22 cellular contexts compared by ENCODE assay signal in the genomic region with DNA sequence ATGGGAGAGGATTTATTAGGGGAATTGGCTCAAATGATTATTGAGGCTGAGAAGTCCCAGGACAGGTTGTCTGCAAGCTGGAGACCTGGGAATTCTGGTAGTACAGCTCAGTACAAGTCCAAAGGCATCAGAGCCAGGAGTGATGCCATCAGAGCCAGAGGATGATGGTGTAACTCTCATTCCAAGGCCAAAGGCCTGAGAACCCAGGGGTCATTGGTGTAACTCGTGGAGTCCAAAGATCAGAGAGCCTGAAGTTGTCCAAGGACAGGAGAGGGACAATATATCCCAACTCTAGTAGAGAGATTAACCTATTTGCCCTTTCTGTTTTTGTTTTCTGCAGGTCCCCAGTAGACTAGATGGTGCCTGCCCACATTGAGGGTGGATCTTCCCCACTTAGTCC.
DNase-seq lines count a peak whose midpoint lies in the region; ATAC-seq and TF ChIP-seq lines count a peak whose summit lies in the region.
"Had no signal": no experiment of that assay in that cellular context is flagged by ENCODE, and none has a peak within 500 bp of the region (broad histone marks: within the 10 kb centered on the region; RNA-seq: fewer than 3 reads in every experiment).

No MANE protein-coding gene starts in this region.

- no peaks in the 10 kb centered on the region for H3K9me3 ChIP-seq in liver (ENCODE audit: control insufficient read depth in 4 of 4, low read length in 3 of 4)
- H3K9me3 ChIP-seq: BE2C had no signal

- H3K36me3 ChIP-seq in liver (ENCODE audit: control insufficient read depth in 4 of 4, insufficient read depth in 3 of 4, low read depth in 1 of 4, low read length in 3 of 4) = no peaks in the 10 kb centered on the region
- H3K36me3 ChIP-seq: BE2C, BLaER1 had no signal

- no peaks in the 10 kb centered on the region for H3K9me3 Mint-ChIP-seq in activated CD8-positive, alpha-beta memory T cell treated with anti-CD3 and anti-CD28 coated beads, Interleukin-2, amount 10 ng/mL, durations not matched to agents 7 days and 5 days (ENCODE audit: low read depth)
- H3K9me3 Mint-ChIP-seq: CD4-positive, alpha-beta memory T cell; CD8-positive, alpha-beta memory T cell had no signal

- H3K27ac ChIP-seq in liver (ENCODE audit: low read depth in 1 of 2, low read length in 2 of 2) = no peak overlapping the region
- H3K27ac ChIP-seq: BLaER1 had no signal

- no peaks in the 10 kb centered on the region for H3K27me3 ChIP-seq in liver (ENCODE audit: control insufficient read depth in 4 of 4, insufficient read depth in 4 of 4, low read length in 3 of 4)
- H3K27me3 ChIP-seq: BE2C, BLaER1 had no signal

- peak; percentile 81 for DNase-seq in left lobe of liver (ENCODE audit: low spot score)
- no peak for DNase-seq in activated CD8-positive, alpha-beta memory T cell treated with anti-CD3 and anti-CD28 coated beads, Interleukin-2, amount 10 ng/mL, durations not matched to agents 7 days and 5 days
- DNase-seq: 8988T; ACHN; BE2C; C1 segment of cervical spinal cord; CD4-positive, alpha-beta memory T cell; CD4-positive, CD25-positive, alpha-beta regulatory T cell; CD8-positive, alpha-beta memory T cell; COR-L47; DMS 273 treated with DMSO at 0.1 percent for 48 hours; DMS153; DMS53; DMS79; DND-41; EL; GDM1 had no signal

- no peak for TF ChIP-seq CTCF in liver (IDR thresholded peaks at IDR 0.05; ENCODE audit: low read depth, low read length, missing input control)

- no peak overlapping the region for H3K4me3 Mint-ChIP-seq in activated CD8-positive, alpha-beta memory T cell treated with anti-CD3 and anti-CD28 coated beads, Interleukin-2, amount 10 ng/mL, durations not matched to agents 7 days and 5 days
- H3K4me3 Mint-ChIP-seq: CD14-positive monocyte; CD4-positive, alpha-beta memory T cell; CD4-positive, CD25-positive, alpha-beta regulatory T cell; CD8-positive, alpha-beta memory T cell had no signal

- H3K4me1 Mint-ChIP-seq in activated CD8-positive, alpha-beta memory T cell treated with anti-CD3 and anti-CD28 coated beads, Interleukin-2, amount 10 ng/mL, durations not matched to agents 7 days and 5 days = no peaks in the 10 kb centered on the region
- H3K4me1 Mint-ChIP-seq: CD14-positive monocyte; CD8-positive, alpha-beta memory T cell had no signal

- TF ChIP-seq RAD21 in liver (IDR thresholded peaks at IDR 0.05) = peak in 1 of 2 donors; percentile 58

- CTCF ChIA-PET in activated CD8-positive, alpha-beta memory T cell treated with anti-CD3 and anti-CD28 coated beads, Interleukin-2, amount 10 ng/mL, durations not matched to agents 7 days and 5 days (lab: Charles Lee) = no interaction called here

- no peak overlapping the region for H3K4me3 ChIP-seq in liver (ENCODE audit: low read depth in 1 of 3, low read length in 3 of 3)
- H3K4me3 ChIP-seq: BLaER1 had no signal

- H3K27ac Mint-ChIP-seq in activated CD8-positive, alpha-beta memory T cell treated with anti-CD3 and anti-CD28 coated beads, Interleukin-2, amount 10 ng/mL, durations not matched to agents 7 days and 5 days = no peak overlapping the region
- H3K27ac Mint-ChIP-seq: CD14-positive monocyte; CD4-positive, alpha-beta memory T cell; CD4-positive, CD25-positive, alpha-beta regulatory T cell; CD8-positive, alpha-beta memory T cell had no signal

- H3K4me1 ChIP-seq in liver (ENCODE audit: control insufficient read depth in 4 of 4, insufficient read depth in 4 of 4, low read length in 3 of 4) = peaks cover 0 to 6% (median 0%) of the 10 kb centered on the region in 4 donors
- H3K4me1 ChIP-seq: BE2C, BLaER1 had no signal

- ATAC-seq in left lobe of liver = peak; percentile 92
- ATAC-seq in activated CD8-positive, alpha-beta memory T cell treated with anti-CD3 and anti-CD28 coated beads, Interleukin-2, amount 10 ng/mL, durations not matched to agents 7 days and 5 days = no peak
- no peak for ATAC-seq in GM21423 (IDR thresholded peaks at IDR 0.05; ENCODE audit: unreplicated experiment)
- no peak for ATAC-seq in GM21825 (IDR thresholded peaks at IDR 0.05; ENCODE audit: unreplicated experiment)

- no peaks in the 10 kb centered on the region for H3K36me3 Mint-ChIP-seq in activated CD8-positive, alpha-beta memory T cell treated with anti-CD3 and anti-CD28 coated beads, Interleukin-2, amount 10 ng/mL, durations not matched to agents 7 days and 5 days
- H3K36me3 Mint-ChIP-seq: CD14-positive monocyte; CD4-positive, alpha-beta memory T cell; CD4-positive, CD25-positive, alpha-beta regulatory T cell; CD8-positive, alpha-beta memory T cell had no signal

- 16% methylated on average over 1 of the region's 1 CpG for WGBS in liver

- peaks cover 6% of the 10 kb centered on the region for H3K27me3 Mint-ChIP-seq in activated CD8-positive, alpha-beta memory T cell treated with anti-CD3 and anti-CD28 coated beads, Interleukin-2, amount 10 ng/mL, durations not matched to agents 7 days and 5 days

- no peak overlapping the region for H3K9ac ChIP-seq in liver (ENCODE audit: low read depth in 1 of 2, low read length in 2 of 2)
- H3K9ac ChIP-seq: BLaER1 had no signal

TF ChIP-seq in liver, 16 proteins besides CTCF, POLR2A, EP300 and RAD21:
- peak; percentile 97 for TF ChIP-seq HNF4G (IDR thresholded peaks at IDR 0.05)
- TF ChIP-seq, protein P1, sequence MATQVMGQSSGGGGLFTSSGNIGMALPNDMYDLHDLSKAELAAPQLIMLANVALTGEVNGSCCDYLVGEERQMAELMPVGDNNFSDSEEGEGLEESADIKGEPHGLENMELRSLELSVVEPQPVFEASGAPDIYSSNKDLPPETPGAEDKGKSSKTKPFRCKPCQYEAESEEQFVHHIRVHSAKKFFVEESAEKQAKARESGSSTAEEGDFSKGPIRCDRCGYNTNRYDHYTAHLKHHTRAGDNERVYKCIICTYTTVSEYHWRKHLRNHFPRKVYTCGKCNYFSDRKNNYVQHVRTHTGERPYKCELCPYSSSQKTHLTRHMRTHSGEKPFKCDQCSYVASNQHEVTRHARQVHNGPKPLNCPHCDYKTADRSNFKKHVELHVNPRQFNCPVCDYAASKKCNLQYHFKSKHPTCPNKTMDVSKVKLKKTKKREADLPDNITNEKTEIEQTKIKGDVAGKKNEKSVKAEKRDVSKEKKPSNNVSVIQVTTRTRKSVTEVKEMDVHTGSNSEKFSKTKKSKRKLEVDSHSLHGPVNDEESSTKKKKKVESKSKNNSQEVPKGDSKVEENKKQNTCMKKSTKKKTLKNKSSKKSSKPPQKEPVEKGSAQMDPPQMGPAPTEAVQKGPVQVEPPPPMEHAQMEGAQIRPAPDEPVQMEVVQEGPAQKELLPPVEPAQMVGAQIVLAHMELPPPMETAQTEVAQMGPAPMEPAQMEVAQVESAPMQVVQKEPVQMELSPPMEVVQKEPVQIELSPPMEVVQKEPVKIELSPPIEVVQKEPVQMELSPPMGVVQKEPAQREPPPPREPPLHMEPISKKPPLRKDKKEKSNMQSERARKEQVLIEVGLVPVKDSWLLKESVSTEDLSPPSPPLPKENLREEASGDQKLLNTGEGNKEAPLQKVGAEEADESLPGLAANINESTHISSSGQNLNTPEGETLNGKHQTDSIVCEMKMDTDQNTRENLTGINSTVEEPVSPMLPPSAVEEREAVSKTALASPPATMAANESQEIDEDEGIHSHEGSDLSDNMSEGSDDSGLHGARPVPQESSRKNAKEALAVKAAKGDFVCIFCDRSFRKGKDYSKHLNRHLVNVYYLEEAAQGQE (IDR thresholded peaks at IDR 0.05) = no peak
- no peak for TF ChIP-seq EGR1 (IDR thresholded peaks at IDR 0.05; ENCODE audit: low read depth in 2 of 2)
- peak; percentile 84 for TF ChIP-seq NR2F2 (IDR thresholded peaks at IDR 0.05)
- no peak for TF ChIP-seq FOXA2 (IDR thresholded peaks at IDR 0.05)
- TF ChIP-seq GABPA (IDR thresholded peaks at IDR 0.05 in 1 of 2, conservative IDR thresholded peaks at IDR 0.05 in 1 of 2) = no peak
- no peak for TF ChIP-seq TAF1 (conservative IDR thresholded peaks at IDR 0.05)
- TF ChIP-seq HNF4A (conservative IDR thresholded peaks at IDR 0.05) = peak; percentile 95 to 99
- no peak for TF ChIP-seq YY1 (IDR thresholded peaks at IDR 0.05)
- TF ChIP-seq RXRA (IDR thresholded peaks at IDR 0.05) = peak; percentile 76 to 92
- TF ChIP-seq, protein P2, sequence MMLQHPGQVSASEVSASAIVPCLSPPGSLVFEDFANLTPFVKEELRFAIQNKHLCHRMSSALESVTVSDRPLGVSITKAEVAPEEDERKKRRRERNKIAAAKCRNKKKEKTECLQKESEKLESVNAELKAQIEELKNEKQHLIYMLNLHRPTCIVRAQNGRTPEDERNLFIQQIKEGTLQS (IDR thresholded peaks at IDR 0.05) = no peak
- peak; percentile 65 for TF ChIP-seq SP1 (IDR thresholded peaks at IDR 0.05)
- TF ChIP-seq, protein P3, sequence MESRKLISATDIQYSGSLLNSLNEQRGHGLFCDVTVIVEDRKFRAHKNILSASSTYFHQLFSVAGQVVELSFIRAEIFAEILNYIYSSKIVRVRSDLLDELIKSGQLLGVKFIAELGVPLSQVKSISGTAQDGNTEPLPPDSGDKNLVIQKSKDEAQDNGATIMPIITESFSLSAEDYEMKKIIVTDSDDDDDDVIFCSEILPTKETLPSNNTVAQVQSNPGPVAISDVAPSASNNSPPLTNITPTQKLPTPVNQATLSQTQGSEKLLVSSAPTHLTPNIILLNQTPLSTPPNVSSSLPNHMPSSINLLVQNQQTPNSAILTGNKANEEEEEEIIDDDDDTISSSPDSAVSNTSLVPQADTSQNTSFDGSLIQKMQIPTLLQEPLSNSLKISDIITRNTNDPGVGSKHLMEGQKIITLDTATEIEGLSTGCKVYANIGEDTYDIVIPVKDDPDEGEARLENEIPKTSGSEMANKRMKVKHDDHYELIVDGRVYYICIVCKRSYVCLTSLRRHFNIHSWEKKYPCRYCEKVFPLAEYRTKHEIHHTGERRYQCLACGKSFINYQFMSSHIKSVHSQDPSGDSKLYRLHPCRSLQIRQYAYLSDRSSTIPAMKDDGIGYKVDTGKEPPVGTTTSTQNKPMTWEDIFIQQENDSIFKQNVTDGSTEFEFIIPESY (IDR thresholded peaks at IDR 0.05) = no peak
- TF ChIP-seq JUND (IDR thresholded peaks at IDR 0.05) = peak in 1 of 2 donors; percentile 30
- TF ChIP-seq, protein P4, sequence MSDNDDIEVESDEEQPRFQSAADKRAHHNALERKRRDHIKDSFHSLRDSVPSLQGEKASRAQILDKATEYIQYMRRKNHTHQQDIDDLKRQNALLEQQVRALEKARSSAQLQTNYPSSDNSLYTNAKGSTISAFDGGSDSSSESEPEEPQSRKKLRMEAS (IDR thresholded peaks at IDR 0.05) = no peak
- TF ChIP-seq FOXA1 (IDR thresholded peaks at IDR 0.05) = no peak
